8 cellular contexts compared by ENCODE assay signal in the genomic region with DNA sequence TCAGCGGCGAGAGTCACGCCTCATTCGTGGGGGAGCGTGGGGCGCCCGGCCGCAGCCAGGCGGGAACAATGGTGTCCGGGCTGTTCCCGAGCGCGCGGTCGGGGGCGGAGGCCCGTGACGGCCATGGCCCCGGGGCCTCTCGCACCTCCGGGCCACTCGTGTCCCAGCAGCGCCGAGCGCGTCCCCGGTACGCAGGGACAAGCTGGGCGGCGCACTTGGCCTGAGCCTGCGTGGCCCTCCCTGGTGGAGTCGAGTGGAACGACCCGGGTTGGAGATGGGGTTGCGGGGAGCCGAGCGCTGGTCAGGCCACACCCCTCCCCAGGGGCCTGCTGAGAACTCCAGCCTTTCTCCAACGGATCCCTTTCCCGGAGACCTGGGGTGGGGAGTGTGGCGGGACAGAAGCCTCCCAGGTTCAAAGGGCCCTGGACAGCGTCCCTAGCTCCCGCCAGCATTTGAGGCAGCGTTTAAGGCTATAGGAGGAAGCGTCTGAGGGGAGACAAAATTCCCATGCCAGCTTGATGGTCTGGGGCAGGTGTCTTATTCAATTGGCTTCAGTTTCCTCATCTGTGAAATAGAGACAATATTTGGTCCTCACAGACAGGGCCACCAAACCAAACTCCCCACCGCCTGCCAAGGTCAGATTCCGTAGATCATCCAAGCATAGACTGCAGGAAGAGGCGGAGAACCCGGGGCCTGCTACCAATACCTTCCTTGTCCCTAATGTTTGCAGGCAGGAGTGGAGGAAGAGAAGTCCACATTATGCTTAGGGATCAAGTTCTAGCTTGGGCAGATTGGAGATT. TPM values are rescaled to one million over a fixed set of nuclear protein-coding genes. Genes with fewer than 3 reads are reported as not detected.
A peak's percentile ranks its signal among the peaks of the same experiment; 100 is the strongest.
DNase-seq lines count a peak whose midpoint lies in the region; TF ChIP-seq lines count a peak whose summit lies in the region.

No MANE protein-coding gene starts in this region.

- TF ChIP-seq POLR2A in testis (IDR thresholded peaks at IDR 0.05): no peak

- H3K27me3 ChIP-seq in Loucy (ENCODE audit: insufficient read depth, low read length, poor library complexity, severe bottlenecking): no peaks in the 10 kb centered on the region
- H3K27me3 ChIP-seq in testis: no peaks in the 10 kb centered on the region

- H3K9me2 ChIP-seq in Loucy (replicated peaks; ENCODE audit: low read depth, low read length): no peaks in the 10 kb centered on the region

- peak overlapping the region; percentile 84 for H3K4me3 Mint-ChIP-seq in activated CD4-positive, alpha-beta T cell treated with anti-CD3 and anti-CD28 coated beads, Interleukin-2, amount 10 ng/mL, durations not matched to agents 7 days and 5 days

- WGBS in testis, 2 donors: 3 to 20% methylated on average over 4 to 37 of the region's 48 CpGs

- H3K4me1 Mint-ChIP-seq in activated CD4-positive, alpha-beta T cell treated with anti-CD3 and anti-CD28 coated beads, Interleukin-2, amount 10 ng/mL, durations not matched to agents 7 days and 5 days: peaks cover 54% of the 10 kb centered on the region

- peaks cover 13% of the 10 kb centered on the region for H4K20me1 ChIP-seq in Loucy (ENCODE audit: insufficient read depth, low read length, poor library complexity, severe bottlenecking)

- H3K9me3 ChIP-seq in Loucy (ENCODE audit: insufficient read depth, low read depth, low read length) (no peaks in the 10 kb centered on the region), testis (no peaks in the 10 kb centered on the region)

- no peaks in the 10 kb centered on the region for H3F3A ChIP-seq in Loucy (ENCODE audit: low read depth)

- H3K36me3 Mint-ChIP-seq in activated CD4-positive, alpha-beta T cell treated with anti-CD3 and anti-CD28 coated beads, Interleukin-2, amount 10 ng/mL, durations not matched to agents 7 days and 5 days (ENCODE audit: low read depth): peaks cover 19% of the 10 kb centered on the region

- peak overlapping the region; percentile 90 for H2AFZ ChIP-seq in Loucy (ENCODE audit: low read length)

- intact Hi-C loops in testis (cut with DNase I; ENCODE audit: low total_unique reads): no loop called here

- H3K4me1 ChIP-seq in Loucy (ENCODE audit: insufficient read depth, low read length, poor library complexity, severe bottlenecking) (peaks cover 31% of the 10 kb centered on the region), testis (peaks cover 10% of the 10 kb centered on the region)

- H3K36me3 ChIP-seq in Loucy (ENCODE audit: insufficient read depth, low read length) (peaks cover 7% of the 10 kb centered on the region), testis (ENCODE audit: low read depth, missing control alignments) (no peaks in the 10 kb centered on the region)

- H3K4me3 ChIP-seq in Loucy (ENCODE audit: low read length, poor library complexity, severe bottlenecking): peak overlapping the region; percentile 76
- peak overlapping the region; percentile 78 for H3K4me3 ChIP-seq in epithelial cell of esophagus (ENCODE audit: low read length)
- peak overlapping the region; percentile 90 to 96 for H3K4me3 ChIP-seq in testis

- TF ChIP-seq CTCF in Loucy (conservative IDR thresholded peaks at IDR 0.05; ENCODE audit: low read length): no peak; the same call in 1 of the 2 replicates
- no peak for TF ChIP-seq CTCF in epithelial cell of esophagus (IDR thresholded peaks at IDR 0.05; ENCODE audit: insufficient read depth, low read depth, low read length, missing control alignments)
- TF ChIP-seq CTCF in testis (IDR thresholded peaks at IDR 0.05): no peak

- CTCF ChIA-PET in HEK293T (lab: Yijun Ruan, JAX): interaction anchor here (0.8 kb wide), 1 partner anchor 55 kb away, joined by 3 read pairs; no protein-coding TSS in a partner anchor
- CTCF ChIA-PET in activated CD4-positive, alpha-beta T cell treated with anti-CD3 and anti-CD28 coated beads, Interleukin-2, amount 10 ng/mL, durations not matched to agents 7 days and 5 days (lab: Charles Lee): interaction anchor here (1.0 to 1.8 kb wide), 3 partner anchors 55 to 143 kb away, joined by 3 to 6 read pairs (median 3); no protein-coding TSS in a partner anchor

- peak overlapping the region; percentile 97 for H3K27ac Mint-ChIP-seq in activated CD4-positive, alpha-beta T cell treated with anti-CD3 and anti-CD28 coated beads, Interleukin-2, amount 10 ng/mL, durations not matched to agents 7 days and 5 days

- peak overlapping the region; percentile 100 for H3K4me2 ChIP-seq in Loucy (ENCODE audit: low read depth, low read length, poor library complexity, severe bottlenecking)

- peak; percentile 13 to 44 for DNase-seq in SHP77 (lab: John Stamatoyannopoulos, UW)
- DNase-seq in SHP77 treated with DMSO at 0.1 percent for 48 hours (lab: John Stamatoyannopoulos, UW): no peak
- DNase-seq in HEK293T (ENCODE audit: extremely low spot score): peak; percentile 19
- peak; percentile 43 for DNase-seq in activated CD4-positive, alpha-beta T cell treated with anti-CD3 and anti-CD28 coated beads, Interleukin-2, amount 10 ng/mL, durations not matched to agents 7 days and 5 days
- DNase-seq in epithelial cell of esophagus (ENCODE audit: low read depth): peak; percentile 29
- DNase-seq in mucosa of gallbladder (ENCODE audit: low spot score): peak; percentile 44
- peak; percentile 57 for DNase-seq in testis

- H3K79me2 ChIP-seq in Loucy (ENCODE audit: insufficient read depth, low read length): peaks cover 42% of the 10 kb centered on the region

- H3K9ac ChIP-seq in Loucy (ENCODE audit: low read depth, low read length, poor library complexity, severe bottlenecking): peak overlapping the region; percentile 91

- no peaks in the 10 kb centered on the region for H3K9me3 Mint-ChIP-seq in activated CD4-positive, alpha-beta T cell treated with anti-CD3 and anti-CD28 coated beads, Interleukin-2, amount 10 ng/mL, durations not matched to agents 7 days and 5 days

- POLR2A ChIA-PET in HEK293T (lab: Yijun Ruan, JAX): interaction anchor here (0.6 to 1.7 kb wide), 7 partner anchors 9 to 148 kb away, joined by 3 to 4 read pairs (median 3); partner anchors contain the start of gene DIPK1C
- POLR2A ChIA-PET in activated CD4-positive, alpha-beta T cell treated with anti-CD3 and anti-CD28 coated beads, Interleukin-2, amount 10 ng/mL, durations not matched to agents 7 days and 5 days (lab: Charles Lee): no interaction called here

- peak overlapping the region; percentile 76 to 93 for H3K27ac ChIP-seq in testis

- peaks cover 8% of the 10 kb centered on the region for H3K27me3 Mint-ChIP-seq in activated CD4-positive, alpha-beta T cell treated with anti-CD3 and anti-CD28 coated beads, Interleukin-2, amount 10 ng/mL, durations not matched to agents 7 days and 5 days

TF ChIP-seq in HEK293T, 16 proteins besides CTCF, POLR2A, EP300 and RAD21:
- TF ChIP-seq FOXA1 (IDR thresholded peaks at IDR 0.05): no peak
- TF ChIP-seq L3MBTL2 (conservative IDR thresholded peaks at IDR 0.05): peak; percentile 6

RNA-seq across cellular contexts. Expression of gene CNDP2, which starts 0.5 kb away (rescaled TPM):
- total RNA-seq in activated CD4-positive, alpha-beta T cell treated with anti-CD3 and anti-CD28 coated beads, Interleukin-2, amount 10 ng/mL, durations not matched to agents 7 days and 5 days: 100 to 1,000 TPM; 145 to 163 TPM
- total RNA-seq in mucosa of gallbladder: 389 TPM
- total RNA-seq in testis: 10 to 100 TPM; 72.0 to 84.5 TPM
- polyA plus RNA-seq in testis (ENCODE audit: insufficient read depth, low read depth, low replicate concordance): 74.4 TPM

RNA-seq across cellular contexts. Expression of gene CNDP1, which starts 37.6 kb away (rescaled TPM):
- not detected for total RNA-seq in activated CD4-positive, alpha-beta T cell treated with anti-CD3 and anti-CD28 coated beads, Interleukin-2, amount 10 ng/mL, durations not matched to agents 7 days and 5 days
- total RNA-seq in mucosa of gallbladder (4.0 TPM), testis (1 to 10 TPM in 1 of 2 donors, under 1 TPM in 1; 0.31 to 1.3 TPM)
- polyA plus RNA-seq in testis (ENCODE audit: insufficient read depth, low read depth, low replicate concordance): 0.40 TPM

RNA-seq across cellular contexts. Expression of gene DIPK1C, which starts 39.6 kb away (rescaled TPM):
- not detected for total RNA-seq in activated CD4-positive, alpha-beta T cell treated with anti-CD3 and anti-CD28 coated beads, Interleukin-2, amount 10 ng/mL, durations not matched to agents 7 days and 5 days
- total RNA-seq in mucosa of gallbladder: 0.14 TPM
- total RNA-seq in testis: 10 to 100 TPM; 16.2 to 17.0 TPM
- polyA plus RNA-seq in testis (ENCODE audit: insufficient read depth, low read depth, low replicate concordance): 9.3 TPM

Comparison
In these comparisons a context has a peak if more than half of its experiments do, and no peak if none do; other contexts are left out.
1. RNA of gene DIPK1C, which starts 39.6 kb away (total RNA-seq): 16.2 to 17.0 TPM in testis; 0.14 TPM in mucosa of gallbladder (single experiment) and not detected in activated CD4-positive, alpha-beta T cell treated with anti-CD3 and anti-CD28 coated beads, Interleukin-2, amount 10 ng/mL, durations not matched to agents 7 days and 5 days; every median in the first group is over 10 times any median in the second.
2. Peak in every context shown above with its lines, with median percentiles within 50 percentile points of each other: H3K4me3 ChIP-seq.